26 cellular contexts compared by ENCODE assay signal in genomic region chr1:93807301-93807930, GRCh38.
"Had no signal": no experiment of that assay in that cellular context is flagged by ENCODE, and none has a peak within 500 bp of the region (broad histone marks: within the 10 kb centered on the region; RNA-seq: fewer than 3 reads in every experiment).

No MANE protein-coding gene starts in this region.

- H3K4me1 Mint-ChIP-seq: activated T-helper 17 cell treated with anti-CD3 and anti-CD28 coated beads, Interleukin-2, amount 50 U/mL, for 72 hours had no signal

- H3K4me1 ChIP-seq: colonic mucosa, pancreas, psoas muscle had no signal

- DNase-seq: activated CD4-positive, alpha-beta T cell treated with anti-CD3 and anti-CD28 coated beads for 1 hour; activated CD4-positive, alpha-beta T cell treated with anti-CD3 and anti-CD28 coated beads, Interleukin-2, amount 50 U/mL, for 1 hour; activated CD8-positive, alpha-beta T cell treated with anti-CD3 and anti-CD28 coated beads, Interleukin-2, amount 10 ng/mL, durations not matched to agents 7 days and 5 days; activated naive CD4-positive, alpha-beta T cell; activated T-cell treated with anti-CD3 and anti-CD28 coated beads, Interleukin-2, amount 50 U/mL, for 1 hour; adrenal gland; colonic mucosa; foreskin keratinocyte; hippocampal formation; kidney glomerular epithelial cell; left lung; naive thymus-derived CD8-positive, alpha-beta T cell; pancreas; psoas muscle; spleen; stimulated activated CD4-positive, alpha-beta T cell treated with anti-CD3 and anti-CD28 coated beads, Interleukin-4, amount 100 ng/mL, for 24 hours; stimulated activated naive CD4-positive, alpha-beta T cell treated with Interleukin-2 at 50 U/mL for 16 hours; WERI-Rb-1 had no signal

- H3K27me3 Mint-ChIP-seq: activated naive CD8-positive, alpha-beta T cell; activated T-helper 17 cell treated with anti-CD3 and anti-CD28 coated beads, Interleukin-2, amount 50 U/mL, for 72 hours; type B pancreatic cell had no signal

- H3K9me3 ChIP-seq: adrenal gland, colonic mucosa, pancreas, psoas muscle, thoracic aorta, vagina had no signal

- H3K4me3 Mint-ChIP-seq: activated CD8-positive, alpha-beta T cell treated with anti-CD3 and anti-CD28 coated beads, Interleukin-2, amount 10 ng/mL, durations not matched to agents 7 days and 5 days; activated naive CD8-positive, alpha-beta T cell; activated T-helper 17 cell treated with anti-CD3 and anti-CD28 coated beads, Interleukin-2, amount 50 U/mL, for 72 hours; mesothelial cell of epicardium; naive thymus-derived CD8-positive, alpha-beta T cell; type B pancreatic cell had no signal

- H3K36me3 ChIP-seq: adrenal gland, colonic mucosa, left lung, pancreas, right atrium auricular region, spleen, thoracic aorta, vagina, WERI-Rb-1 had no signal

- H3K27ac Mint-ChIP-seq: activated CD8-positive, alpha-beta T cell treated with anti-CD3 and anti-CD28 coated beads, Interleukin-2, amount 10 ng/mL, durations not matched to agents 7 days and 5 days; activated naive CD8-positive, alpha-beta T cell; activated T-helper 17 cell treated with anti-CD3 and anti-CD28 coated beads, Interleukin-2, amount 50 U/mL, for 72 hours; mesothelial cell of epicardium; naive thymus-derived CD8-positive, alpha-beta T cell; type B pancreatic cell had no signal

- H3K4me3 ChIP-seq: adrenal gland, colonic mucosa, left lung, lung, pancreas, psoas muscle, right atrium auricular region, spleen, thoracic aorta, vagina had no signal

- H3K27me3 ChIP-seq: adrenal gland, colonic mucosa, foreskin keratinocyte, left lung, pancreas, right atrium auricular region, spleen, vagina had no signal

- H3K27ac ChIP-seq: adrenal gland, colonic mucosa, foreskin keratinocyte, left lung, pancreas, psoas muscle, right atrium auricular region, spleen, thoracic aorta, vagina, WERI-Rb-1 had no signal
